In genomic region chr6:53544050-53544499, GRCh38 we compare ENCODE assay signal across 8 cellular contexts. TPM values are rescaled to one million over a fixed set of nuclear protein-coding genes. Genes with fewer than 3 reads are reported as not detected.
A peak's percentile ranks its signal among the peaks of the same experiment; 100 is the strongest.
DNase-seq lines count a peak whose midpoint lies in the region; ATAC-seq, FAIRE-seq and TF ChIP-seq lines count a peak whose summit lies in the region.

No MANE protein-coding gene starts in this region.

- peaks cover 69% of the 10 kb centered on the region for H3K4me1 Mint-ChIP-seq in activated B cell treated with CpG ODN at 0.5 μM for 24 hours

- ATAC-seq in activated B cell treated with CpG ODN at 0.5 μM for 24 hours (ENCODE audit: low read depth) (no peak), GM21360 (IDR thresholded peaks at IDR 0.05; ENCODE audit: unreplicated experiment) (no peak), GM18907 (IDR thresholded peaks at IDR 0.05; ENCODE audit: unreplicated experiment) (no peak)

- peak overlapping the region; percentile 95 for H3K4me3 ChIP-seq in AG04450 (ENCODE audit: low read depth, low read length)
- H3K4me3 ChIP-seq in HAP-1: peak overlapping the region; percentile 72
- H3K4me3 ChIP-seq in skeletal muscle cell (ENCODE audit: low read depth, low read length): peak overlapping the region; percentile 85

- intact Hi-C loops in activated B cell treated with CpG ODN at 0.5 μM for 24 hours (cut with micrococcal nuclease): loop anchor here (1.0 to 5.0 kb wide), 5 partner anchors 52 to 1123 kb away; partner anchors contain the start of genes EFHC1 and FBXO9

- peaks cover 8% of the 10 kb centered on the region for H3K36me3 Mint-ChIP-seq in activated B cell treated with CpG ODN at 0.5 μM for 24 hours (ENCODE audit: low read depth)

- no peaks in the 10 kb centered on the region for H3K27me3 Mint-ChIP-seq in activated B cell treated with CpG ODN at 0.5 μM for 24 hours

- FAIRE-seq in frontal cortex (lab: Jason Lieb, UNC): no peak

- peak overlapping the region; percentile 93 for H3K4me3 Mint-ChIP-seq in activated B cell treated with CpG ODN at 0.5 μM for 24 hours

- no peaks in the 10 kb centered on the region for H3K9me3 Mint-ChIP-seq in activated B cell treated with CpG ODN at 0.5 μM for 24 hours

- peaks cover 7% of the 10 kb centered on the region for H3K36me3 ChIP-seq in HAP-1 (replicated peaks)

- H3K4me1 ChIP-seq in HAP-1: peaks cover 37% of the 10 kb centered on the region

- CTCF ChIA-PET in AG04450 (lab: Charles Lee) (interaction anchor here (0.6 to 4.0 kb wide), 15 partner anchors 9 to 184 kb away, joined by 3 to 22 read pairs (median 5); no protein-coding TSS in a partner anchor), activated B cell treated with CpG ODN at 0.5 μM for 24 hours (lab: Charles Lee) (interaction anchor here (1.0 to 1.4 kb wide), 3 partner anchors 103 to 549 kb away, joined by 4 read pairs; partner anchors contain the start of gene GSTA4)

- TF ChIP-seq CTCF in AG04450 (IDR thresholded peaks at IDR 0.05; ENCODE audit: low read depth, low read length) (no peak), activated B cell treated with CpG ODN at 0.5 μM for 24 hours (IDR thresholded peaks at IDR 0.05) (no peak)

- POLR2A ChIA-PET in AG04450 (lab: Yijun Ruan, JAX) (interaction anchor here (0.6 to 3.4 kb wide), 7 partner anchors 31 to 455 kb away, joined by 4 to 21 read pairs (median 7); partner anchors contain the start of gene LRRC1), activated B cell treated with CpG ODN at 0.5 μM for 24 hours (lab: Charles Lee) (interaction anchor here (1.2 to 1.5 kb wide), 2 partner anchors 108 to 251 kb away, joined by 4 to 7 read pairs; partner anchors contain the start of gene LRRC1)

- H3K9me3 ChIP-seq in AG04450 (ENCODE audit: control insufficient read depth, insufficient read depth, low read length) (no peaks in the 10 kb centered on the region), HAP-1 (no peaks in the 10 kb centered on the region)

- H3K27ac ChIP-seq in AG04450 (ENCODE audit: low read depth, low read length): peak overlapping the region; percentile 75

- H3K27me3 ChIP-seq in AG04450 (ENCODE audit: control insufficient read depth, insufficient read depth, low read length) (no peaks in the 10 kb centered on the region), HAP-1 (ENCODE audit: low read depth) (no peaks in the 10 kb centered on the region)

- no peak for DNase-seq in AG04450 (ENCODE audit: low read depth, low spot score)
- DNase-seq in HAP-1 (ENCODE audit: low spot score in 2 of 2): peak in 1 of 2 experiments; percentile 43
- no peak for DNase-seq in activated B cell treated with CpG ODN at 0.5 μM for 24 hours
- DNase-seq in frontal cortex (ENCODE audit: low spot score in 2 of 2): peak; percentile 15 to 33
- DNase-seq in skeletal muscle cell (ENCODE audit: low read depth): no peak
- no peak for DNase-seq in DMS153 (lab: John Stamatoyannopoulos, UW)

- in situ Hi-C loops in HAP-1 (cut with MboI; ENCODE audit: low sequenced_read_pairs): no loop called here

- H3K27ac Mint-ChIP-seq in activated B cell treated with CpG ODN at 0.5 μM for 24 hours: peak overlapping the region; percentile 87

RNA-seq across cellular contexts. Expression of gene GCLC, which starts 0.8 kb away (rescaled TPM):
- polyA plus RNA-seq in AG04450 (2011; rRNA removed): 74.8 and 89.3 TPM in 2 replicates
- polyA minus RNA-seq in AG04450 (2011; rRNA and poly(A)+ RNA removed): 86.6 and 91.9 TPM in 2 replicates
- total RNA-seq in activated B cell treated with CpG ODN at 0.5 μM for 24 hours: 26.6 and 27.1 TPM in 2 replicates
- total RNA-seq in frontal cortex: 15.9 TPM

Comparison
In these comparisons a context has a peak if more than half of its experiments do, and no peak if none do; other contexts are left out.
1. DNase-seq: peak in frontal cortex (2 of 2); none in AG04450 (single experiment), activated B cell treated with CpG ODN at 0.5 μM for 24 hours (single experiment), skeletal muscle cell (single experiment) and DMS153 (single experiment).
2. Peak in every context shown above with its lines, with median percentiles within 50 percentile points of each other: H3K4me3 ChIP-seq.